12 cellular contexts compared by ENCODE assay signal in genomic region chr6:153167026-153167891, GRCh38. TPM values are rescaled to one million over a fixed set of nuclear protein-coding genes. Genes with fewer than 3 reads are reported as not detected.
DNase-seq lines count a peak whose midpoint lies in the region; ATAC-seq and TF ChIP-seq lines count a peak whose summit lies in the region.
"Had no signal": no experiment of that assay in that cellular context is flagged by ENCODE, and none has a peak within 500 bp of the region (broad histone marks: within the 10 kb centered on the region; RNA-seq: fewer than 3 reads in every experiment).

No MANE protein-coding gene starts in this region.

- H3K9ac ChIP-seq in mammary epithelial cell (ENCODE audit: insufficient read depth, low read length): peak overlapping the region; percentile 42

- H3K4me2 ChIP-seq in mammary epithelial cell (ENCODE audit: insufficient read depth, low read depth, low read length): peak overlapping the region; percentile 69

- DNase-seq in AG09319 (ENCODE audit: extremely low read depth, low read depth) (peak; percentile 28), LHCN-M2 (ENCODE audit: low read depth) (peak; percentile 94), mammary epithelial cell (peak; percentile 87), kidney tubule cell (ENCODE audit: low spot score) (peak; percentile 90), WTC11 (ENCODE audit: low spot score) (no peak), KBM-7 (no peak)
- DNase-seq: activated naive CD8-positive, alpha-beta T cell treated with anti-CD3 and anti-CD28 coated beads, Interleukin-2, amount 10 ng/mL, durations not matched to agents 7 days and 5 days; CD4-positive, alpha-beta memory T cell; heart left ventricle had no signal

- H3K4me3 ChIP-seq in mammary epithelial cell (replicated peaks in 1 of 3; ENCODE audit: insufficient read depth in 1 of 3, low read depth in 2 of 3, low read length in 3 of 3): peak overlapping the region in 1 of 3 experiments; percentile 19
- H3K4me3 ChIP-seq: heart left ventricle, K562 had no signal

- H3K9me3 Mint-ChIP-seq in WTC11: peaks cover 3% of the 10 kb centered on the region; the same call in 1 of the 2 replicates
- H3K9me3 Mint-ChIP-seq: activated naive CD8-positive, alpha-beta T cell treated with anti-CD3 and anti-CD28 coated beads, Interleukin-2, amount 10 ng/mL, durations not matched to agents 7 days and 5 days had no signal

- intact Hi-C loops in mammary epithelial cell (cut with micrococcal nuclease): loop anchor here (5.0 kb wide), 1 partner anchor 35 kb away; the partner anchor contains the start of gene RGS17

- no peaks in the 10 kb centered on the region for H4K20me1 ChIP-seq in mammary epithelial cell (ENCODE audit: insufficient read depth, low read length)

- CTCF ChIA-PET in mammary epithelial cell (lab: Charles Lee; ENCODE audit: low non-redundant PET) (no interaction called here), WTC11 (lab: Charles Lee) (no interaction called here)

- ATAC-seq in WTC11 (no peak), HG03520 (IDR thresholded peaks at IDR 0.05; ENCODE audit: unreplicated experiment) (no peak), HG03521 (IDR thresholded peaks at IDR 0.05; ENCODE audit: unreplicated experiment) (no peak)
- ATAC-seq: K562 had no signal

- no peak overlapping the region for H3K4me3 Mint-ChIP-seq in WTC11
- H3K4me3 Mint-ChIP-seq: activated naive CD8-positive, alpha-beta T cell treated with anti-CD3 and anti-CD28 coated beads, Interleukin-2, amount 10 ng/mL, durations not matched to agents 7 days and 5 days; CD4-positive, alpha-beta memory T cell had no signal

- peaks cover 43% of the 10 kb centered on the region for H3K4me1 ChIP-seq in mammary epithelial cell (ENCODE audit: insufficient read depth, low read length)
- H3K4me1 ChIP-seq: heart left ventricle had no signal

- POLR2A ChIA-PET in WTC11 (lab: Charles Lee): no interaction called here

- in situ Hi-C loops in mammary epithelial cell (cut with MboI; ENCODE audit: low sequenced_read_pairs in 2 of 2): no loop called here
- in situ Hi-C loops in KBM-7 (cut with MboI; ENCODE audit: low pct_unique_long_range_greater_than_20kb, low sequenced_read_pairs): no loop called here

- H3K36me3 ChIP-seq in mammary epithelial cell (ENCODE audit: insufficient read depth, low read length): no peaks in the 10 kb centered on the region
- H3K36me3 ChIP-seq: heart left ventricle had no signal

- 12% methylated on average over 9 of the region's 9 CpGs for WGBS in mammary epithelial cell (ENCODE audit: low coverage, missing lambda C conversion rate)

- no TSS peak for BruUV-seq in mammary epithelial cell (replicated peaks; lab: Mats Ljungman, UMichigan)

- peaks cover 3% of the 10 kb centered on the region; the same call in 1 of the 2 replicates for H3K4me1 Mint-ChIP-seq in WTC11
- H3K4me1 Mint-ChIP-seq: activated naive CD8-positive, alpha-beta T cell treated with anti-CD3 and anti-CD28 coated beads, Interleukin-2, amount 10 ng/mL, durations not matched to agents 7 days and 5 days; CD4-positive, alpha-beta memory T cell had no signal

- no peaks in the 10 kb centered on the region for H3K79me2 ChIP-seq in mammary epithelial cell (ENCODE audit: insufficient read depth, low read length)

- H3K9me3 ChIP-seq in mammary epithelial cell (replicated peaks; ENCODE audit: insufficient read depth, low read length): peaks cover 2% of the 10 kb centered on the region
- H3K9me3 ChIP-seq: heart left ventricle had no signal

- dilution Hi-C loops in mammary epithelial cell (cut with HindIII; ENCODE audit: low sequenced_read_pairs): no loop called here

- H3K27ac Mint-ChIP-seq in WTC11: no peak overlapping the region
- H3K27ac Mint-ChIP-seq: activated naive CD8-positive, alpha-beta T cell treated with anti-CD3 and anti-CD28 coated beads, Interleukin-2, amount 10 ng/mL, durations not matched to agents 7 days and 5 days; CD4-positive, alpha-beta memory T cell had no signal

- H3K27me3 Mint-ChIP-seq in WTC11 (ENCODE audit: low read depth): no peaks in the 10 kb centered on the region
- H3K27me3 Mint-ChIP-seq: activated naive CD8-positive, alpha-beta T cell treated with anti-CD3 and anti-CD28 coated beads, Interleukin-2, amount 10 ng/mL, durations not matched to agents 7 days and 5 days; CD4-positive, alpha-beta memory T cell had no signal

- H3K36me3 Mint-ChIP-seq in WTC11: no peaks in the 10 kb centered on the region
- H3K36me3 Mint-ChIP-seq: activated naive CD8-positive, alpha-beta T cell treated with anti-CD3 and anti-CD28 coated beads, Interleukin-2, amount 10 ng/mL, durations not matched to agents 7 days and 5 days; CD4-positive, alpha-beta memory T cell had no signal

- no peaks in the 10 kb centered on the region for H3K27me3 ChIP-seq in mammary epithelial cell (ENCODE audit: insufficient read depth, low read length)
- H3K27me3 ChIP-seq: heart left ventricle had no signal

- peak overlapping the region; percentile 72 for H2AFZ ChIP-seq in mammary epithelial cell (ENCODE audit: low read depth, low read length)

- no peak for TF ChIP-seq CTCF in AG09319 (IDR thresholded peaks at IDR 0.05; ENCODE audit: low read depth, low read length)
- TF ChIP-seq CTCF in mammary epithelial cell (conservative IDR thresholded peaks at IDR 0.05 in 1 of 2, IDR thresholded peaks at IDR 0.05 in 1 of 2; ENCODE audit: extremely low read depth in 1 of 2, insufficient read depth in 1 of 2, low read depth in 1 of 2, low read length in 2 of 2): no peak
- no peak for TF ChIP-seq CTCF in WTC11 (IDR thresholded peaks at IDR 0.05)

- H3K27ac ChIP-seq in mammary epithelial cell (ENCODE audit: insufficient read depth, low read depth, low read length): peak overlapping the region; percentile 90

TF ChIP-seq in WTC11, 78 proteins besides CTCF, POLR2A, EP300 and RAD21 (continues in another document):
- TF ChIP-seq ZNF317 (CRISPR knock-in tag; IDR thresholded peaks at IDR 0.05; ENCODE audit: borderline replicate concordance, low read depth) (no peak), SMAD4 (CRISPR knock-in tag; IDR thresholded peaks at IDR 0.05) (no peak), CREM (CRISPR knock-in tag; IDR thresholded peaks at IDR 0.05) (no peak), HMGXB4 (CRISPR knock-in tag; IDR thresholded peaks at IDR 0.05) (no peak), ZNF219 (CRISPR knock-in tag; IDR thresholded peaks at IDR 0.05; ENCODE audit: borderline replicate concordance) (no peak), SP1 (CRISPR knock-in tag; conservative IDR thresholded peaks at IDR 0.05) (no peak), TEAD4 (CRISPR knock-in tag; IDR thresholded peaks at IDR 0.05) (no peak), ZNF121 (CRISPR knock-in tag; IDR thresholded peaks at IDR 0.05) (no peak), ZNF281 (CRISPR knock-in tag; IDR thresholded peaks at IDR 0.05) (no peak), NR3C1 (CRISPR knock-in tag; conservative IDR thresholded peaks at IDR 0.05; ENCODE audit: low read depth) (no peak), PREB (CRISPR knock-in tag; IDR thresholded peaks at IDR 0.05; ENCODE audit: borderline replicate concordance) (no peak), NFYB (CRISPR knock-in tag; conservative IDR thresholded peaks at IDR 0.05; ENCODE audit: low read depth) (no peak), ZNF396 (CRISPR knock-in tag; IDR thresholded peaks at IDR 0.05; ENCODE audit: borderline replicate concordance) (no peak)

RNA-seq across cellular contexts. Expression of gene RGS17, which starts 36.2 kb away (rescaled TPM):
- 33.6 and 39.4 TPM in 2 replicates for total RNA-seq in LHCN-M2 (2014; rRNA removed)
- 1.2 TPM for polyA plus RNA-seq in LHCN-M2 (2012)
- total RNA-seq in mammary epithelial cell: 1 to 10 TPM in 1 of 2 donors, under 1 TPM in 1; 0.50 to 4.1 TPM
- 3.4 TPM for polyA plus RNA-seq in mammary epithelial cell
- 5.3 TPM for polyA minus RNA-seq in mammary epithelial cell
- total RNA-seq in WTC11 (2021): 6.6 to 9.3 TPM (median 7.4 TPM) in 3 replicates
- total RNA-seq: activated naive CD8-positive, alpha-beta T cell treated with anti-CD3 and anti-CD28 coated beads, Interleukin-2, amount 10 ng/mL, durations not matched to agents 7 days and 5 days; CD4-positive, alpha-beta memory T cell; K562 had no signal
- polyA plus RNA-seq: CD4-positive, alpha-beta memory T cell had no signal

Comparison
In these comparisons a context has a peak if more than half of its experiments do, and no peak if none do; other contexts are left out.
1. DNase-seq: peak in AG09319 (single experiment), LHCN-M2 (single experiment), mammary epithelial cell (single experiment) and kidney tubule cell (single experiment); none in WTC11 (single experiment) and KBM-7 (single experiment).